8 cellular contexts compared by ENCODE assay signal in the genomic region with DNA sequence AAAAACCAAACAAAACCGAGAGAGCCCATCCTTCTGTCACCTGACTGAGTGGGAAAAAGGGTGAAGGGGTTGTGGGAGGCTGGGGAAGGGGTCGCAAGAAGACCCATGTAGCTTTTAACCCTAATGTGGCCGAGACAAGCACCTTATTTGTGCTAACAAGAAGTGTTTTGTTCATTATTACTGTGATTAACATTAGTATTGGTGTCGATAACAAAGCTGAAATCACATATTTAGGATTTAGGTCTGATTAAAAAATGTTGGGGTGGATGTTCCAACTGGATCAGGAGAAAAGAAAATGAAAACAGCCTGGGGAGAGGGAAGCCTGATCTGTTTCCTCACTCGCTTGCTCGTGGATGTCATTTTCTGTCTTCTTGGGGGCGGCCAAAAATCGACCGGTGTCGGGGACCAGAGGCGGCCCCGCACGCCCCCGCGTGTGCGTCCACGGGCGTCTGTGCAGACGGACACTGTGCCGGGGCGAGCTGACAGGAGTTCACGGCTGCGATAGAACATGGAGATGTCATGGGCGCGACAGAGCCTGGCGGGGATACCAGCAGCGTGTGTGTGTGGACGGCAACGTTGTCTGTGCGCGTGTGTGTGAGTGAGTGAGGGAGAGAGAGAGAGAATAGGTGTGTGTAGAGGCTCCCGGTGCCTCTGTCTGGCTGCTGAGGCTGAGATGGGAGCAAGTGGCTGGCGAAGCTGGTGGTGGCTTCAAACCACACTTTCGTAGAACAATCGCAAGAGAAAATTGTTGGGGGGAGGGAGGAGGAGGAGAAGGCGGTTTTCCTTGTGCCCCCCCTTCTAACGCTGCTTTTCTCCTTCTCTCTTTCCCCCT.
DNase-seq lines count a peak whose midpoint lies in the region; ATAC-seq and TF ChIP-seq lines count a peak whose summit lies in the region.

No MANE protein-coding gene starts in this region.

- TF ChIP-seq CTCF in AG09309 (IDR thresholded peaks at IDR 0.05; ENCODE audit: control insufficient read depth, insufficient read depth, low read depth, low read length, missing control alignments) (no peak), KMS-11 (conservative IDR thresholded peaks at IDR 0.05; ENCODE audit: low read depth, low read length) (no peak)

- H3K9me3 ChIP-seq in muscle layer of duodenum (ENCODE audit: control insufficient read depth in 1 of 2, low read length in 2 of 2) = no peaks in the 10 kb centered on the region

- H3K79me2 ChIP-seq in KMS-11 (ENCODE audit: insufficient read depth, low read depth) = no peaks in the 10 kb centered on the region

- H3K4me2 ChIP-seq in KMS-11 = peak overlapping the region; percentile 64; the same call in 1 of the 2 replicates

- no peak overlapping the region for H3K27ac ChIP-seq in KMS-11
- peak overlapping the region; percentile 99 for H3K27ac ChIP-seq in caudate nucleus (ENCODE audit: low read depth, low read length)
- H3K27ac ChIP-seq in muscle layer of duodenum (ENCODE audit: low read length) = peak overlapping the region; percentile 60

- no peaks in the 10 kb centered on the region for H3K36me3 ChIP-seq in KMS-11 (ENCODE audit: insufficient read depth)
- peaks cover 0 to 9% of the 10 kb centered on the region in 2 donors for H3K36me3 ChIP-seq in muscle layer of duodenum (ENCODE audit: control insufficient read depth in 1 of 2, insufficient read depth in 2 of 2, low read length in 2 of 2)

- no peak overlapping the region for H3K9ac ChIP-seq in KMS-11

- H3K4me1 ChIP-seq in KMS-11 (ENCODE audit: low read depth, poor library complexity, severe bottlenecking) (peaks cover 12% of the 10 kb centered on the region), muscle layer of duodenum (ENCODE audit: control insufficient read depth in 1 of 2, insufficient read depth in 2 of 2, low read length in 2 of 2) (peaks cover 46 to 76% of the 10 kb centered on the region in 2 donors)

- H4K20me1 ChIP-seq in KMS-11 (ENCODE audit: insufficient read depth) = no peaks in the 10 kb centered on the region

- DNase-seq in AG09309 (ENCODE audit: low read depth) = no peak
- DNase-seq in caudate nucleus (lab: John Stamatoyannopoulos, UW) = peak in 11 of 61 donors; percentile 29 to 62 (median 41)
- no peak for DNase-seq in foreskin melanocyte
- DNase-seq in glomerular visceral epithelial cell (ENCODE audit: extremely low spot score) = no peak

- H3K4me3 ChIP-seq in AG09309 (ENCODE audit: control insufficient read depth, low read depth, low read length) (peak overlapping the region; percentile 62), KMS-11 (IDR thresholded peaks at IDR 0.05; ENCODE audit: insufficient read depth, low read depth, low read length) (no peak overlapping the region), muscle layer of duodenum (ENCODE audit: low read depth in 1 of 2, low read length in 2 of 2) (peak overlapping the region; percentile 50 to 63)

- peaks cover 62% of the 10 kb centered on the region for H3K27me3 ChIP-seq in KMS-11 (ENCODE audit: insufficient read depth, low read depth)
- H3K27me3 ChIP-seq in muscle layer of duodenum (ENCODE audit: low read depth, low read length) = no peaks in the 10 kb centered on the region

- H2AFZ ChIP-seq in KMS-11 (ENCODE audit: low read depth) = no peak overlapping the region

- ATAC-seq in HG02938 (IDR thresholded peaks at IDR 0.05; ENCODE audit: unreplicated experiment) (no peak), HG02884 (IDR thresholded peaks at IDR 0.05; ENCODE audit: unreplicated experiment) (no peak)
